In genomic region chr7:975702-976473, GRCh38 we compare ENCODE assay signal across 10 cellular contexts. TPM values are rescaled to one million over a fixed set of nuclear protein-coding genes. Genes with fewer than 3 reads are reported as not detected.
DNase-seq lines count a peak whose midpoint lies in the region; ATAC-seq and TF ChIP-seq lines count a peak whose summit lies in the region.
"Had no signal": no experiment of that assay in that cellular context is flagged by ENCODE, and none has a peak within 500 bp of the region (broad histone marks: within the 10 kb centered on the region; RNA-seq: fewer than 3 reads in every experiment).

No MANE protein-coding gene starts in this region.

- H3K9me3 ChIP-seq in CD8-positive, alpha-beta T cell (ENCODE audit: low read length): no peaks in the 10 kb centered on the region
- H3K9me3 ChIP-seq in OCI-LY7 (ENCODE audit: low read length) (no peaks in the 10 kb centered on the region), parathyroid adenoma (ENCODE audit: control insufficient read depth, low read length) (no peaks in the 10 kb centered on the region)

- no peak overlapping the region for H3K27ac ChIP-seq in CD8-positive, alpha-beta T cell (ENCODE audit: low read depth, low read length)
- H3K27ac ChIP-seq in OCI-LY7 (ENCODE audit: low read depth, low read length, poor library complexity, severe bottlenecking) (peak overlapping the region; percentile 23), parathyroid adenoma (no peak overlapping the region)

- H3K9ac ChIP-seq in parathyroid adenoma: no peak overlapping the region

- H3K27ac Mint-ChIP-seq in CD8-positive, alpha-beta T cell: peak overlapping the region; percentile 13

- no peak for DNase-seq in CD8-positive, alpha-beta T cell
- DNase-seq in OCI-LY7 (ENCODE audit: low spot score): no peak
- no peak for DNase-seq in epithelial cell of esophagus (ENCODE audit: low read depth)
- DNase-seq in HUDEP-2 (lab: John Stamatoyannopoulos, UW; ENCODE audit: unreplicated experiment in 76 of 76): no peak
- DNase-seq: NCI-H187 treated with DMSO at 0.1 percent for 48 hours had no signal

- H3K27me3 ChIP-seq in CD8-positive, alpha-beta T cell (ENCODE audit: insufficient read depth, low read length): no peaks in the 10 kb centered on the region
- H3K27me3 ChIP-seq in parathyroid adenoma (ENCODE audit: control insufficient read depth, insufficient read depth, low read length): no peaks in the 10 kb centered on the region

- no peaks in the 10 kb centered on the region for H3K9me2 ChIP-seq in OCI-LY7 (ENCODE audit: insufficient read depth, low read length)

- H3K79me2 ChIP-seq in OCI-LY7 (ENCODE audit: insufficient read depth, low read depth, low read length) (peaks cover 44% of the 10 kb centered on the region), parathyroid adenoma (no peaks in the 10 kb centered on the region)

- H3K36me3 Mint-ChIP-seq in CD8-positive, alpha-beta T cell: peaks cover 23% of the 10 kb centered on the region

- BruUV-seq in OCI-LY7 (replicated peaks; lab: Mats Ljungman, UMichigan): no TSS peak

- intact Hi-C loops in CD8-positive, alpha-beta T cell (cut with DNase I, micrococcal nuclease): loop anchor here (1.0 to 10.0 kb wide), 14 partner anchors 17 to 1426 kb away; partner anchors contain the start of genes GET4 (in 2 of the 2), GPR146 (in 2 of the 2), CHST12 (in 1 of the 2) and ZFAND2A (in 1 of the 2)
- intact Hi-C loops in OCI-LY7 (cut with micrococcal nuclease; ENCODE audit: unreplicated experiment): loop anchor here (1.0 to 2.0 kb wide), 2 partner anchors 67 to 110 kb away; no protein-coding TSS in a partner anchor

- H3K4me1 ChIP-seq in CD8-positive, alpha-beta T cell (ENCODE audit: insufficient read depth, low read length): peaks cover 28% of the 10 kb centered on the region
- H3K4me1 ChIP-seq in OCI-LY7 (ENCODE audit: insufficient read depth, low read length, poor library complexity, severe bottlenecking): peaks cover 75% of the 10 kb centered on the region
- peaks cover 29% of the 10 kb centered on the region for H3K4me1 ChIP-seq in parathyroid adenoma

- TF ChIP-seq CTCF in CD8-positive, alpha-beta T cell (IDR thresholded peaks at IDR 0.05): no peak
- TF ChIP-seq CTCF in OCI-LY7 (conservative IDR thresholded peaks at IDR 0.05; ENCODE audit: low read length) (no peak), epithelial cell of esophagus (IDR thresholded peaks at IDR 0.05; ENCODE audit: insufficient read depth, low read depth, low read length, missing control alignments) (no peak), parathyroid adenoma (IDR thresholded peaks at IDR 0.05) (no peak)

- no peaks in the 10 kb centered on the region for H3K27me3 Mint-ChIP-seq in CD8-positive, alpha-beta T cell (ENCODE audit: low read depth)

- no peaks in the 10 kb centered on the region for H3K9me3 Mint-ChIP-seq in CD8-positive, alpha-beta T cell

- H3K4me3 Mint-ChIP-seq in CD8-positive, alpha-beta T cell: peak overlapping the region; percentile 89

- no peak for ATAC-seq in CD8-positive, alpha-beta T cell
- no peak for ATAC-seq in GM21786 (IDR thresholded peaks at IDR 0.05; ENCODE audit: unreplicated experiment)
- ATAC-seq in GM19395 (IDR thresholded peaks at IDR 0.05; ENCODE audit: unreplicated experiment): no peak
- no peak for ATAC-seq in HG02938 (IDR thresholded peaks at IDR 0.05; ENCODE audit: unreplicated experiment)

- POLR2A ChIA-PET in CD8-positive, alpha-beta T cell (lab: Charles Lee): interaction anchor here (1.0 to 4.1 kb wide), 8 partner anchors 9 to 162 kb away, joined by 3 to 30 read pairs (median 5); partner anchors contain the start of gene GET4
- POLR2A ChIA-PET in OCI-LY7 (lab: Charles Lee): interaction anchor here (0.6 to 1.4 kb wide), 9 partner anchors 9 to 1920 kb away, joined by 3 to 4 read pairs (median 3); no protein-coding TSS in a partner anchor

- H3K4me2 ChIP-seq in OCI-LY7 (ENCODE audit: low read length) (peak overlapping the region; percentile 62), parathyroid adenoma (ENCODE audit: low read length) (peak overlapping the region; percentile 54)

- peaks cover 9% of the 10 kb centered on the region for H4K20me1 ChIP-seq in OCI-LY7 (ENCODE audit: insufficient read depth, low read length)

- H2AFZ ChIP-seq in OCI-LY7 (ENCODE audit: low read length) (no peak overlapping the region), parathyroid adenoma (peak overlapping the region; percentile 67)

- peak overlapping the region; percentile 100 for H3K4me3 ChIP-seq in CD8-positive, alpha-beta T cell (ENCODE audit: low read depth, low read length)
- H3K4me3 ChIP-seq in OCI-LY7 (ENCODE audit: low read depth, low read length, poor library complexity, severe bottlenecking) (peak overlapping the region; percentile 100), epithelial cell of esophagus (ENCODE audit: low read length) (peak overlapping the region; percentile 87), parathyroid adenoma (ENCODE audit: low read depth, low read length) (peak overlapping the region; percentile 33)

- H3K36me3 ChIP-seq in CD8-positive, alpha-beta T cell (ENCODE audit: insufficient read depth, low read length): peaks cover 20% of the 10 kb centered on the region
- H3K36me3 ChIP-seq in OCI-LY7 (ENCODE audit: insufficient read depth, low read length) (peaks cover 25% of the 10 kb centered on the region), parathyroid adenoma (ENCODE audit: control insufficient read depth, insufficient read depth, low read length) (no peaks in the 10 kb centered on the region)

- H3K4me1 Mint-ChIP-seq in CD8-positive, alpha-beta T cell (ENCODE audit: low read depth): peaks cover 29% of the 10 kb centered on the region

- CTCF ChIA-PET in CD8-positive, alpha-beta T cell (lab: Charles Lee): interaction anchor here (0.6 to 4.3 kb wide), 5 partner anchors 18 to 207 kb away, joined by 3 to 26 read pairs (median 5); no protein-coding TSS in a partner anchor
- CTCF ChIA-PET in OCI-LY7 (lab: Charles Lee; ENCODE audit: unreplicated experiment): no interaction called here

RNA-seq across cellular contexts. Expression of gene COX19, which starts 0.5 kb away (rescaled TPM):
- 10 to 100 TPM; 40.3 to 42.4 TPM for total RNA-seq in CD8-positive, alpha-beta T cell
- 20.3 and 23.2 TPM in 2 replicates for total RNA-seq in OCI-LY7 (2014; rRNA removed; shearing (Covaris generic))
- 43.1 and 45.7 TPM in 2 replicates for total RNA-seq in OCI-LY7 (2022)

RNA-seq across cellular contexts. Expression of gene CYP2W1, which starts 7.1 kb away (rescaled TPM):
- total RNA-seq in CD8-positive, alpha-beta T cell: not detected
- 0.31 TPM in 1 of 2 replicates, not detected in the other for total RNA-seq in OCI-LY7 (2014; rRNA removed; shearing (Covaris generic))
- 1.3 and 1.5 TPM in 2 replicates for total RNA-seq in OCI-LY7 (2022)
- total RNA-seq: dermis microvascular lymphatic vessel endothelial cell had no signal

RNA-seq across cellular contexts. Expression of gene ADAP1, which starts 21.4 kb away (rescaled TPM):
- 10 to 100 TPM; 10.9 to 11.5 TPM for total RNA-seq in CD8-positive, alpha-beta T cell
- 0.41 and 2.4 TPM in 2 replicates for total RNA-seq in OCI-LY7 (2014; rRNA removed; shearing (Covaris generic))
- 7.0 and 7.7 TPM in 2 replicates for total RNA-seq in OCI-LY7 (2022)

Comparison
In these comparisons a context has a peak if more than half of its experiments do, and no peak if none do; other contexts are left out.
1. H3K4me3 ChIP-seq: peak in every context shown above with its lines; median percentile 100 in CD8-positive, alpha-beta T cell; 100 in OCI-LY7; 87 in epithelial cell of esophagus; 33 in parathyroid adenoma.